Comparison of ENCODE assay signal across 2 cellular contexts in the genomic region with DNA sequence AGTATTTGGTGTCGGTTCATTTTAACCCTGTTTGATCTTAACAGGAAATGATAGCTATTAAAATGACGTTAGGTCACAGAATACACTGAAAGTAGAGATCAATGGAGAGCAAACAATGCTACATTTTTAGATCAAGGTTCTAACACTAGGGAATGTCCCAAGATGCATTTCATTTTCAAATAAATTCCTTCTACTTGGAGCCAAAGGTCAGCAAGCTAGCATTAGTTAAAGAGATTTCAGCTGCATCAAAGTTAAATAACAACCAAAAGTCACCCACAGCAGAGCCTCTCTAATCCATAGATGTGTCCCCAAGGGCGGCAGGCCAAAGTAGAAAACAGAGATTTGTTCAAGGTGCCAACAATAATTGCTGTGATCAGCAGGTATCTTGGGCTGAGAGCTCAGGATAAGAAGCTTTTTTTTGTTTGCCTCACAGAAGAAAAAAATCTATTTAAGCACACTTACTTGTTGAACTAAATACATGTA.
TF ChIP-seq lines count a peak whose summit lies in the region.

No MANE protein-coding gene starts in this region.

TF ChIP-seq in A549, 52 proteins besides CTCF, POLR2A, EP300 and RAD21:
- TF ChIP-seq, protein P1, sequence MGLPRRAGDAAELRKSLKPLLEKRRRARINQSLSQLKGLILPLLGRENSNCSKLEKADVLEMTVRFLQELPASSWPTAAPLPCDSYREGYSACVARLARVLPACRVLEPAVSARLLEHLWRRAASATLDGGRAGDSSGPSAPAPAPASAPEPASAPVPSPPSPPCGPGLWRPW (IDR thresholded peaks at IDR 0.05) = no peak
- TF ChIP-seq MAFK (IDR thresholded peaks at IDR 0.05; ENCODE audit: partially characterized antibody) = peak; percentile 33
- TF ChIP-seq BHLHE40 (IDR thresholded peaks at IDR 0.05; ENCODE audit: low read depth, low read length) = no peak
- TF ChIP-seq SREBF2 (IDR thresholded peaks at IDR 0.05) = no peak
- no peak for TF ChIP-seq NR3C1 (IDR thresholded peaks at IDR 0.05)
- TF ChIP-seq FOXS1 (CRISPR knock-in tag; IDR thresholded peaks at IDR 0.05) = no peak
- peak in 1 of 2 experiments; percentile 44; a peak in 1 of 5 replicates for TF ChIP-seq JUN (IDR thresholded peaks at IDR 0.05)

TF ChIP-seq in GM23338, 12 proteins besides CTCF, POLR2A, EP300 and RAD21:
- no peak for TF ChIP-seq CREB1 (CRISPR knock-in tag; IDR thresholded peaks at IDR 0.05; ENCODE audit: low read depth)
- no peak for TF ChIP-seq JUNB (IDR thresholded peaks at IDR 0.05; ENCODE audit: unreplicated experiment)
- TF ChIP-seq, protein P2, sequence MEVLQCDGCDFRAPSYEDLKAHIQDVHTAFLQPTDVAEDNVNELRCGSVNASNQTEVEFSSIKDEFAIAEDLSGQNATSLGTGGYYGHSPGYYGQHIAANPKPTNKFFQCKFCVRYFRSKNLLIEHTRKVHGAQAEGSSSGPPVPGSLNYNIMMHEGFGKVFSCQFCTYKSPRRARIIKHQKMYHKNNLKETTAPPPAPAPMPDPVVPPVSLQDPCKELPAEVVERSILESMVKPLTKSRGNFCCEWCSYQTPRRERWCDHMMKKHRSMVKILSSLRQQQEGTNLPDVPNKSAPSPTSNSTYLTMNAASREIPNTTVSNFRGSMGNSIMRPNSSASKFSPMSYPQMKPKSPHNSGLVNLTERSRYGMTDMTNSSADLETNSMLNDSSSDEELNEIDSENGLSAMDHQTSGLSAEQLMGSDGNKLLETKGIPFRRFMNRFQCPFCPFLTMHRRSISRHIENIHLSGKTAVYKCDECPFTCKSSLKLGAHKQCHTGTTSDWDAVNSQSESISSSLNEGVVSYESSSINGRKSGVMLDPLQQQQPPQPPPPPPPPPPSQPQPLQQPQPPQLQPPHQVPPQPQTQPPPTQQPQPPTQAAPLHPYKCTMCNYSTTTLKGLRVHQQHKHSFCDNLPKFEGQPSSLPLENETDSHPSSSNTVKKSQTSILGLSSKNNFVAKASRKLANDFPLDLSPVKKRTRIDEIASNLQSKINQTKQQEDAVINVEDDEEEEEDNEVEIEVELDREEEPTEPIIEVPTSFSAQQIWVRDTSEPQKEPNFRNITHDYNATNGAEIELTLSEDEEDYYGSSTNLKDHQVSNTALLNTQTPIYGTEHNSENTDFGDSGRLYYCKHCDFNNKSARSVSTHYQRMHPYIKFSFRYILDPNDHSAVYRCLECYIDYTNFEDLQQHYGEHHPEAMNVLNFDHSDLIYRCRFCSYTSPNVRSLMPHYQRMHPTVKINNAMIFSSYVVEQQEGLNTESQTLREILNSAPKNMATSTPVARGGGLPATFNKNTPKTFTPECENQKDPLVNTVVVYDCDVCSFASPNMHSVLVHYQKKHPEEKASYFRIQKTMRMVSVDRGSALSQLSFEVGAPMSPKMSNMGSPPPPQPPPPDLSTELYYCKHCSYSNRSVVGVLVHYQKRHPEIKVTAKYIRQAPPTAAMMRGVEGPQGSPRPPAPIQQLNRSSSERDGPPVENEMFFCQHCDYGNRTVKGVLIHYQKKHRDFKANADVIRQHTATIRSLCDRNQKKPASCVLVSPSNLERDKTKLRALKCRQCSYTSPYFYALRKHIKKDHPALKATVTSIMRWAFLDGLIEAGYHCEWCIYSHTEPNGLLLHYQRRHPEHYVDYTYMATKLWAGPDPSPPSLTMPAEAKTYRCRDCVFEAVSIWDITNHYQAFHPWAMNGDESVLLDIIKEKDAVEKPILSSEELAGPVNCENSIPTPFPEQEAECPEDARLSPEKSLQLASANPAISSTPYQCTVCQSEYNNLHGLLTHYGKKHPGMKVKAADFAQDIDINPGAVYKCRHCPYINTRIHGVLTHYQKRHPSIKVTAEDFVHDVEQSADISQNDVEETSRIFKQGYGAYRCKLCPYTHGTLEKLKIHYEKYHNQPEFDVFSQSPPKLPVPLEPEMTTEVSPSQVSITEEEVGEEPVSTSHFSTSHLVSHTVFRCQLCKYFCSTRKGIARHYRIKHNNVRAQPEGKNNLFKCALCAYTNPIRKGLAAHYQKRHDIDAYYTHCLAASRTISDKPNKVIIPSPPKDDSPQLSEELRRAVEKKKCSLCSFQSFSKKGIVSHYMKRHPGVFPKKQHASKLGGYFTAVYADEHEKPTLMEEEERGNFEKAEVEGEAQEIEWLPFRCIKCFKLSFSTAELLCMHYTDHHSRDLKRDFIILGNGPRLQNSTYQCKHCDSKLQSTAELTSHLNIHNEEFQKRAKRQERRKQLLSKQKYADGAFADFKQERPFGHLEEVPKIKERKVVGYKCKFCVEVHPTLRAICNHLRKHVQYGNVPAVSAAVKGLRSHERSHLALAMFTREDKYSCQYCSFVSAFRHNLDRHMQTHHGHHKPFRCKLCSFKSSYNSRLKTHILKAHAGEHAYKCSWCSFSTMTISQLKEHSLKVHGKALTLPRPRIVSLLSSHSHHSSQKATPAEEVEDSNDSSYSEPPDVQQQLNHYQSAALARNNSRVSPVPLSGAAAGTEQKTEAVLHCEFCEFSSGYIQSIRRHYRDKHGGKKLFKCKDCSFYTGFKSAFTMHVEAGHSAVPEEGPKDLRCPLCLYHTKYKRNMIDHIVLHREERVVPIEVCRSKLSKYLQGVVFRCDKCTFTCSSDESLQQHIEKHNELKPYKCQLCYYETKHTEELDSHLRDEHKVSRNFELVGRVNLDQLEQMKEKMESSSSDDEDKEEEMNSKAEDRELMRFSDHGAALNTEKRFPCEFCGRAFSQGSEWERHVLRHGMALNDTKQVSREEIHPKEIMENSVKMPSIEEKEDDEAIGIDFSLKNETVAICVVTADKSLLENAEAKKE (CRISPR knock-in tag; IDR thresholded peaks at IDR 0.05) = no peak
- TF ChIP-seq ETS1 (IDR thresholded peaks at IDR 0.05) = no peak
- no peak for TF ChIP-seq ZNF114 (CRISPR knock-in tag; IDR thresholded peaks at IDR 0.05)
- TF ChIP-seq EZH2 (IDR thresholded peaks at IDR 0.05; ENCODE audit: low read depth, unreplicated experiment) = no peak
- no peak for TF ChIP-seq NANOG (IDR thresholded peaks at IDR 0.05; ENCODE audit: borderline replicate concordance)
- TF ChIP-seq ZNF331 (CRISPR knock-in tag; IDR thresholded peaks at IDR 0.05; ENCODE audit: low read depth) = no peak
- no peak for TF ChIP-seq EZH2phosphoT487 (IDR thresholded peaks at IDR 0.05; ENCODE audit: unreplicated experiment)
- no peak for TF ChIP-seq POLR2AphosphoS5 (IDR thresholded peaks at IDR 0.05; ENCODE audit: low read depth)
- TF ChIP-seq REST (IDR thresholded peaks at IDR 0.05; ENCODE audit: unreplicated experiment) = no peak
- TF ChIP-seq STAT1 (IDR thresholded peaks at IDR 0.05; ENCODE audit: unreplicated experiment) = no peak
